Comparison of ENCODE assay signal across 6 cellular contexts in the genomic region with DNA sequence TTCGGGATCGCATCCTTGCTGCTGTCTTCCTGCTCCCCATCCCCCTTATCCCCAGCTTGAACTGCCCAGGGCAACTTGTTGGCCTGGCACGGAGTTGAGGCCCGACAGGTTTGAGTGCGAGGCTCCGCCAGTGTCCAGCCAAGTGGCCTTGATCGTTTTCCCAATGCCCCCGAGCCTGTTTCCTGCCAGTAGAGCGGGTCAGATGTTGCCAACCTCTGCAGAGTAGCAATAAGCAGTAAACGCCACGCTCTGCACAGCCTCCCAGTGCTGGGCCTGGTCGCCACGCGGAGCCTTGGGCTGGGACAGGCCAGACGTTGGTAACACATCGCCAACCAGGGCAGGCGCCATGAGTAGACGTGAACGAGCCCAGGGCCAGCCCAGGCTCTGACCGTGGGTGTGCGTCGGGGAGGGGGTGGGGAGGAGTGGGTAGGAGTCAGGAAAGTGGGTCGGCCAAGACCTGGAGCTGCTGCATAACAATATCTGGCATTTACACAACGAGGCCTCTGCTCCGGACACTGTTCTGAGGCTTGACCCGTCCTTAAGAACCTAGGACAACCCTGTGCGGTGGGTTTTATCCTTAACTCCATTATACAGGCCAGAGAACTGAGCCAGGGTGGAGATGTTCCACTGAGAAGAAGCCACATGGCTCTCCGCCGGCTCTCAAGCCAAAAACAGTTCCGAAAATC. TPM values are rescaled to one million over a fixed set of nuclear protein-coding genes. Genes with fewer than 3 reads are reported as not detected.
DNase-seq lines count a peak whose midpoint lies in the region; ATAC-seq and TF ChIP-seq lines count a peak whose summit lies in the region.

No MANE protein-coding gene starts in this region.

- in situ Hi-C loops in brain microvascular endothelial cell (cut with HindIII; ENCODE audit: low pct_ligation_motif_present, low sequenced_read_pairs) (no loop called here), KBM-7 (cut with MboI; ENCODE audit: low pct_unique_long_range_greater_than_20kb, low sequenced_read_pairs) (no loop called here)

- H3K36me3 ChIP-seq in BJ (ENCODE audit: control insufficient read depth, insufficient read depth, low read length), result no peaks in the 10 kb centered on the region; the same call in 1 of the 2 replicates
- no peaks in the 10 kb centered on the region for H3K36me3 ChIP-seq in brain microvascular endothelial cell (replicated peaks)
- no peaks in the 10 kb centered on the region for H3K36me3 ChIP-seq in neural cell (ENCODE audit: insufficient read depth, low read length)

- DNase-seq in BJ (ENCODE audit: low read depth), result no peak
- DNase-seq in brain microvascular endothelial cell, result no peak
- no peak for DNase-seq in KBM-7

- TF ChIP-seq RAD21 in neural cell (conservative IDR thresholded peaks at IDR 0.05), result no peak

- CTCF ChIA-PET in BJ (lab: Yijun Ruan, JAX), result interaction anchor here (1.0 to 4.2 kb wide), 21 partner anchors 9 to 587 kb away, joined by 3 to 53 read pairs (median 6); partner anchors contain the start of genes ACY1, DUSP7, PARP3 and RPL29

- no peaks in the 10 kb centered on the region for H3F3A ChIP-seq in neural cell (ENCODE audit: insufficient read depth, low read length, poor library complexity, severe bottlenecking)

- no peak overlapping the region for H3K27ac ChIP-seq in brain microvascular endothelial cell
- peak overlapping the region; percentile 70 for H3K27ac ChIP-seq in neural cell (ENCODE audit: low read length)

- H3K9me2 ChIP-seq in neural cell (ENCODE audit: insufficient read depth, low read length), result no peaks in the 10 kb centered on the region

- peak overlapping the region; percentile 85 for H3K9ac ChIP-seq in neural cell (ENCODE audit: low read length)

- ATAC-seq in HG02973 (IDR thresholded peaks at IDR 0.05; ENCODE audit: unreplicated experiment), result peak; percentile 1
- ATAC-seq in HG03469 (IDR thresholded peaks at IDR 0.05; ENCODE audit: unreplicated experiment), result no peak

- TF ChIP-seq CTCF in BJ (IDR thresholded peaks at IDR 0.05; ENCODE audit: insufficient read depth, low read depth, low read length), result no peak
- TF ChIP-seq CTCF in brain microvascular endothelial cell (IDR thresholded peaks at IDR 0.05; ENCODE audit: low read depth, low read length, missing control alignments), result no peak
- no peak for TF ChIP-seq CTCF in neural cell (IDR thresholded peaks at IDR 0.05; ENCODE audit: poor library complexity, severe bottlenecking)

- no peaks in the 10 kb centered on the region for H4K20me1 ChIP-seq in neural cell (ENCODE audit: insufficient read depth)

- H3K4me3 ChIP-seq in BJ (ENCODE audit: low read depth, low read length), result peak overlapping the region; percentile 52
- peak overlapping the region; percentile 80 for H3K4me3 ChIP-seq in brain microvascular endothelial cell (ENCODE audit: low read depth, low read length)
- peak overlapping the region; percentile 69 for H3K4me3 ChIP-seq in neural cell (ENCODE audit: low read length)

- no peak for TF ChIP-seq EP300 in neural cell (conservative IDR thresholded peaks at IDR 0.05; ENCODE audit: poor library complexity, severe bottlenecking)

- no peaks in the 10 kb centered on the region for H3K9me3 ChIP-seq in neural cell (ENCODE audit: low read length)

- H2AFZ ChIP-seq in neural cell (ENCODE audit: low read depth, low read length), result peak overlapping the region; percentile 86

- H3K27me3 ChIP-seq in BJ (ENCODE audit: control insufficient read depth, insufficient read depth, low read length) (no peaks in the 10 kb centered on the region), brain microvascular endothelial cell (replicated peaks) (no peaks in the 10 kb centered on the region), neural cell (ENCODE audit: insufficient read depth, low read depth, low read length) (no peaks in the 10 kb centered on the region)

- POLR2A ChIA-PET in BJ (lab: Charles Lee), result interaction anchor here (0.6 to 1.0 kb wide), 2 partner anchors 9 to 474 kb away, joined by 3 to 10 read pairs; no protein-coding TSS in a partner anchor

- H3K79me2 ChIP-seq in neural cell (replicated peaks; ENCODE audit: insufficient read depth, low read length), result no peaks in the 10 kb centered on the region

- H3K4me2 ChIP-seq in neural cell (ENCODE audit: low read length), result peak overlapping the region; percentile 87

TF ChIP-seq in neural cell, 6 proteins besides CTCF, POLR2A, EP300 and RAD21:
- peak; percentile 19 for TF ChIP-seq SMC3 (conservative IDR thresholded peaks at IDR 0.05; ENCODE audit: poor library complexity)
- no peak for TF ChIP-seq POLR2AphosphoS5 (IDR thresholded peaks at IDR 0.05)

RNA-seq across cellular contexts. Expression of gene ABHD14A, which starts 0.4 kb away (rescaled TPM):
- 10.7 and 16.5 TPM in 2 replicates for polyA plus RNA-seq in BJ (2011; rRNA removed)
- polyA minus RNA-seq in BJ (2011; rRNA and poly(A)+ RNA removed), result 7.0 and 8.8 TPM in 2 replicates
- polyA plus RNA-seq in neural cell, result 57.8 and 75.8 TPM in 2 replicates
- polyA minus RNA-seq in neural cell, result 25.8 and 33.5 TPM in 2 replicates

RNA-seq across cellular contexts. Expression of gene ABHD14B, which starts 0.6 kb away (rescaled TPM):
- polyA plus RNA-seq in BJ (2011; rRNA removed) (53.6 and 61.1 TPM in 2 replicates), neural cell (0.50 and 0.81 TPM in 2 replicates)
- 24.5 and 35.5 TPM in 2 replicates for polyA minus RNA-seq in BJ (2011; rRNA and poly(A)+ RNA removed)
- polyA minus RNA-seq in neural cell, result 0.97 and 1.3 TPM in 2 replicates

RNA-seq across cellular contexts. Expression of gene PCBP4, which starts 7.2 kb away (rescaled TPM):
- polyA plus RNA-seq in BJ (2011; rRNA removed) (55.9 and 88.7 TPM in 2 replicates), neural cell (251 and 327 TPM in 2 replicates)
- 44.2 and 76.7 TPM in 2 replicates for polyA minus RNA-seq in BJ (2011; rRNA and poly(A)+ RNA removed)
- 94.5 and 105 TPM in 2 replicates for polyA minus RNA-seq in neural cell

RNA-seq across cellular contexts. Expression of gene ACY1, which starts 8.9 kb away (rescaled TPM):
- polyA plus RNA-seq in BJ (2011; rRNA removed) (31.7 and 55.7 TPM in 2 replicates), neural cell (14.4 and 17.9 TPM in 2 replicates)
- polyA minus RNA-seq in BJ (2011; rRNA and poly(A)+ RNA removed), result 35.6 and 69.7 TPM in 2 replicates
- 1.5 and 1.7 TPM in 2 replicates for polyA minus RNA-seq in neural cell

RNA-seq across cellular contexts. Expression of gene GPR62, which starts 19.2 kb away (rescaled TPM):
- polyA plus RNA-seq in BJ (2011; rRNA removed), result not detected in 2 replicates
- not detected in 2 replicates for polyA minus RNA-seq in BJ (2011; rRNA and poly(A)+ RNA removed)
- polyA plus RNA-seq in neural cell, result not detected in 2 replicates
- not detected in 2 replicates for polyA minus RNA-seq in neural cell

Comparison
In these comparisons a context has a peak if more than half of its experiments do, and no peak if none do; other contexts are left out.
1. RNA of gene ABHD14B, which starts 0.6 kb away (polyA plus RNA-seq): 53.6 to 61.1 TPM in BJ; 0.50 to 0.81 TPM in neural cell; every median in the first group is over 10 times any median in the second.
2. Peak in every context shown above with its lines, with median percentiles within 50 percentile points of each other: H3K4me3 ChIP-seq.